Comparison of ENCODE assay signal across 16 cellular contexts in the genomic region with DNA sequence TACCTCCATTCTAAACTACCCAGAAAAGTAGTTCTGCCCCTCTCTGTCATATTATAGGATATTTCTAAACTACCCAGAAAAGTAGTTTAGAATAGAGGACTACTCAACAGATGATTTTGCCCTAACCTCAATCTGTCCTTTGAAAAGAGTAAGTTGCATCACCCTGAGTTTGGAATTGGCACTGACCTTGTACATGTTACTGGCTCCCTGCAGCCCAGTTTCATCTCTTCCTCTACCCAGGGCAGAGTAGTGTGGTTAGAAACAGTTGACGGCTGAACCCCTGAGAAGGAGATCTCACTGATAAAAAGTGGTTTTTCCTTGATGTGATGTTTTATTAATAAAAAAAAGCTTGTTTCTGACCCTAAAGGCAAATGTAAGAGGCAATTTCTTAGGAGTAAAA.
"Had no signal": no experiment of that assay in that cellular context is flagged by ENCODE, and none has a peak within 500 bp of the region (broad histone marks: within the 10 kb centered on the region; RNA-seq: fewer than 3 reads in every experiment).

No MANE protein-coding gene starts in this region.

- H3K27ac Mint-ChIP-seq: activated CD8-positive, alpha-beta memory T cell treated with anti-CD3 and anti-CD28 coated beads, Interleukin-2, amount 10 ng/mL, durations not matched to agents 7 days and 5 days had no signal

- ATAC-seq: activated CD8-positive, alpha-beta memory T cell treated with anti-CD3 and anti-CD28 coated beads, Interleukin-2, amount 10 ng/mL, durations not matched to agents 7 days and 5 days; esophagus mucosa had no signal

- H3K4me3 Mint-ChIP-seq: activated CD8-positive, alpha-beta memory T cell treated with anti-CD3 and anti-CD28 coated beads, Interleukin-2, amount 10 ng/mL, durations not matched to agents 7 days and 5 days; naive B cell had no signal

- H3K36me3 Mint-ChIP-seq: activated CD8-positive, alpha-beta memory T cell treated with anti-CD3 and anti-CD28 coated beads, Interleukin-2, amount 10 ng/mL, durations not matched to agents 7 days and 5 days; naive B cell had no signal

- DNase-seq: activated CD4-positive, alpha-beta T cell treated with anti-CD3 and anti-CD28 coated beads, Interleukin-2, amount 50 U/mL, for 48 hours; activated CD8-positive, alpha-beta memory T cell treated with anti-CD3 and anti-CD28 coated beads, Interleukin-2, amount 10 ng/mL, durations not matched to agents 7 days and 5 days; activated naive CD4-positive, alpha-beta T cell treated with anti-CD3 and anti-CD28 coated beads, Interleukin-2, amount 50 U/mL, for 16 hours; activated T-cell treated with anti-CD3 and anti-CD28 coated beads, Interleukin-2, amount 50 U/mL, for 1 hour; head of caudate nucleus; mammary epithelial cell; naive B cell; retina; stimulated activated CD4-positive, alpha-beta T cell treated with anti-CD3 and anti-CD28 coated beads, Interleukin-4, amount 100 ng/mL, for 4 hours; stimulated activated CD8-positive, alpha-beta memory T cell treated with anti-CD3 and anti-CD28 coated beads, Interleukin-4, amount 100 ng/mL, for 48 hours; stimulated activated naive CD4-positive, alpha-beta T cell treated with Interleukin-2 at 50 U/mL for 16 hours; substantia nigra; uterus had no signal

- H3K4me3 ChIP-seq: adrenal gland, tibial nerve, uterus had no signal
